ENCODE assay signal across 1 cellular context in the genomic region with DNA sequence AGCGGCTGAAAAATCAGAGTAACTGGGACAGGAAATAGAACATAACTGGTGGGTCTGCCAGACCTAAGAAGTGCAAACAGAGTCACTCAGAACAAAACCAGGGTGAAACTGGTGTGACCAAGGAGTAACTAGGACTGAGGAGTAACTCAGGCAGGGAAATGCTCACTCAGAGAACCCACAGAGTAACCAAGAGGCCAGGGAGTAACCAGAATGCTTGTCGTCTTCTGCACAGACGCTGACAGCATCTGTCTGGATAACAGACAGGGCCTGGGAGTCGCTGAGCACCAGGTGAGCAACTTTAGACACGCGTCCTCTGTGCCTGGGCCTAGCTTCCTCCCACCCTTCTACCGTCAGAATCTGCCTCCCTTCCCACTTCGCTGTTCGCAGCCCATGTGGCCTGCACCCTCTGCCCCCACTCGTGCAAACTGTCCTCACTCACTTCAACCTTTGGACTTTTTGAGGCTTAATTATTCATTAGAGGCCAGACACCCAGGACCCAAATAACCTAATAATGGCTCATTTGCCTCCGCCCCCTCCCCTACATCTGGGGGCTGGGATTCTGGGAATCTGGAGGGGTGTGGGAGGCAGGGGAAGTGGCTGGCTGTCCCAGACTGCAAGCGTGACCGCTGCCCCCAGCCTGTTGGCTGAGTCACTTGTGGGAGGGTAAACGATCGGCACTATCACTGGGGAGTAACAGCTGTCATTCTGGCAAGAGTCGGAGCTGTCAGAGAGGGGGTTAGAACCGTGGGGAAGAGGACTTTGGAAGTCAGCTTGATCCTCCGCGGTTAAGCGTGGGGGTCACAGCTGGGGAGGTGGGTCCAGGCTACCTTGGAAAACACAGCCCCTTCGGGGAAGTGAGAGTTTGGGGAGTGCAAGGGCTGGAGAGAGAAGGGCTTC.
TF ChIP-seq lines count a peak whose summit lies in the region.

No MANE protein-coding gene starts in this region.

TF ChIP-seq in GM23338, 12 proteins besides CTCF, POLR2A, EP300 and RAD21 (continued from another document):
- TF ChIP-seq, protein P1, sequence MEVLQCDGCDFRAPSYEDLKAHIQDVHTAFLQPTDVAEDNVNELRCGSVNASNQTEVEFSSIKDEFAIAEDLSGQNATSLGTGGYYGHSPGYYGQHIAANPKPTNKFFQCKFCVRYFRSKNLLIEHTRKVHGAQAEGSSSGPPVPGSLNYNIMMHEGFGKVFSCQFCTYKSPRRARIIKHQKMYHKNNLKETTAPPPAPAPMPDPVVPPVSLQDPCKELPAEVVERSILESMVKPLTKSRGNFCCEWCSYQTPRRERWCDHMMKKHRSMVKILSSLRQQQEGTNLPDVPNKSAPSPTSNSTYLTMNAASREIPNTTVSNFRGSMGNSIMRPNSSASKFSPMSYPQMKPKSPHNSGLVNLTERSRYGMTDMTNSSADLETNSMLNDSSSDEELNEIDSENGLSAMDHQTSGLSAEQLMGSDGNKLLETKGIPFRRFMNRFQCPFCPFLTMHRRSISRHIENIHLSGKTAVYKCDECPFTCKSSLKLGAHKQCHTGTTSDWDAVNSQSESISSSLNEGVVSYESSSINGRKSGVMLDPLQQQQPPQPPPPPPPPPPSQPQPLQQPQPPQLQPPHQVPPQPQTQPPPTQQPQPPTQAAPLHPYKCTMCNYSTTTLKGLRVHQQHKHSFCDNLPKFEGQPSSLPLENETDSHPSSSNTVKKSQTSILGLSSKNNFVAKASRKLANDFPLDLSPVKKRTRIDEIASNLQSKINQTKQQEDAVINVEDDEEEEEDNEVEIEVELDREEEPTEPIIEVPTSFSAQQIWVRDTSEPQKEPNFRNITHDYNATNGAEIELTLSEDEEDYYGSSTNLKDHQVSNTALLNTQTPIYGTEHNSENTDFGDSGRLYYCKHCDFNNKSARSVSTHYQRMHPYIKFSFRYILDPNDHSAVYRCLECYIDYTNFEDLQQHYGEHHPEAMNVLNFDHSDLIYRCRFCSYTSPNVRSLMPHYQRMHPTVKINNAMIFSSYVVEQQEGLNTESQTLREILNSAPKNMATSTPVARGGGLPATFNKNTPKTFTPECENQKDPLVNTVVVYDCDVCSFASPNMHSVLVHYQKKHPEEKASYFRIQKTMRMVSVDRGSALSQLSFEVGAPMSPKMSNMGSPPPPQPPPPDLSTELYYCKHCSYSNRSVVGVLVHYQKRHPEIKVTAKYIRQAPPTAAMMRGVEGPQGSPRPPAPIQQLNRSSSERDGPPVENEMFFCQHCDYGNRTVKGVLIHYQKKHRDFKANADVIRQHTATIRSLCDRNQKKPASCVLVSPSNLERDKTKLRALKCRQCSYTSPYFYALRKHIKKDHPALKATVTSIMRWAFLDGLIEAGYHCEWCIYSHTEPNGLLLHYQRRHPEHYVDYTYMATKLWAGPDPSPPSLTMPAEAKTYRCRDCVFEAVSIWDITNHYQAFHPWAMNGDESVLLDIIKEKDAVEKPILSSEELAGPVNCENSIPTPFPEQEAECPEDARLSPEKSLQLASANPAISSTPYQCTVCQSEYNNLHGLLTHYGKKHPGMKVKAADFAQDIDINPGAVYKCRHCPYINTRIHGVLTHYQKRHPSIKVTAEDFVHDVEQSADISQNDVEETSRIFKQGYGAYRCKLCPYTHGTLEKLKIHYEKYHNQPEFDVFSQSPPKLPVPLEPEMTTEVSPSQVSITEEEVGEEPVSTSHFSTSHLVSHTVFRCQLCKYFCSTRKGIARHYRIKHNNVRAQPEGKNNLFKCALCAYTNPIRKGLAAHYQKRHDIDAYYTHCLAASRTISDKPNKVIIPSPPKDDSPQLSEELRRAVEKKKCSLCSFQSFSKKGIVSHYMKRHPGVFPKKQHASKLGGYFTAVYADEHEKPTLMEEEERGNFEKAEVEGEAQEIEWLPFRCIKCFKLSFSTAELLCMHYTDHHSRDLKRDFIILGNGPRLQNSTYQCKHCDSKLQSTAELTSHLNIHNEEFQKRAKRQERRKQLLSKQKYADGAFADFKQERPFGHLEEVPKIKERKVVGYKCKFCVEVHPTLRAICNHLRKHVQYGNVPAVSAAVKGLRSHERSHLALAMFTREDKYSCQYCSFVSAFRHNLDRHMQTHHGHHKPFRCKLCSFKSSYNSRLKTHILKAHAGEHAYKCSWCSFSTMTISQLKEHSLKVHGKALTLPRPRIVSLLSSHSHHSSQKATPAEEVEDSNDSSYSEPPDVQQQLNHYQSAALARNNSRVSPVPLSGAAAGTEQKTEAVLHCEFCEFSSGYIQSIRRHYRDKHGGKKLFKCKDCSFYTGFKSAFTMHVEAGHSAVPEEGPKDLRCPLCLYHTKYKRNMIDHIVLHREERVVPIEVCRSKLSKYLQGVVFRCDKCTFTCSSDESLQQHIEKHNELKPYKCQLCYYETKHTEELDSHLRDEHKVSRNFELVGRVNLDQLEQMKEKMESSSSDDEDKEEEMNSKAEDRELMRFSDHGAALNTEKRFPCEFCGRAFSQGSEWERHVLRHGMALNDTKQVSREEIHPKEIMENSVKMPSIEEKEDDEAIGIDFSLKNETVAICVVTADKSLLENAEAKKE (CRISPR knock-in tag; IDR thresholded peaks at IDR 0.05), result no peak
TF ChIP-seq in GM23338: peak in this region for 0.
